ENCODE assay signal across 10 cellular contexts in genomic region chr17:17186051-17186450, GRCh38. TPM values are rescaled to one million over a fixed set of nuclear protein-coding genes. Genes with fewer than 3 reads are reported as not detected.
A peak's percentile ranks its signal among the peaks of the same experiment; 100 is the strongest.
DNase-seq lines count a peak whose midpoint lies in the region; ATAC-seq, FAIRE-seq and TF ChIP-seq lines count a peak whose summit lies in the region.
"Had no signal": no experiment of that assay in that cellular context is flagged by ENCODE, and none has a peak within 500 bp of the region (broad histone marks: within the 10 kb centered on the region; RNA-seq: fewer than 3 reads in every experiment).

No MANE protein-coding gene starts in this region.

- peaks cover 30 to 45% of the 10 kb centered on the region in 2 experiments for H3K36me3 ChIP-seq in keratinocyte (ENCODE audit: control insufficient read depth in 2 of 2, extremely low read depth in 1 of 2, insufficient read depth in 2 of 2, low read length in 2 of 2)

- peaks cover 15% of the 10 kb centered on the region for H3K4me1 ChIP-seq in keratinocyte (ENCODE audit: control insufficient read depth, extremely low read depth, insufficient read depth, low read length)

- no peak for TF ChIP-seq CTCF in keratinocyte (optimal IDR thresholded peaks at IDR 0.05 in 1 of 3, IDR thresholded peaks at IDR 0.05 in 1 of 3, conservative IDR thresholded peaks at IDR 0.05 in 1 of 3; ENCODE audit: extremely low read depth in 1 of 3, insufficient read depth in 2 of 3, low read length in 3 of 3)
- no peak for TF ChIP-seq CTCF in osteocyte (IDR thresholded peaks at IDR 0.05)

- CTCF ChIA-PET in activated CD8-positive, alpha-beta T cell treated with anti-CD3 and anti-CD28 coated beads, Interleukin-2, amount 10 ng/mL, durations not matched to agents 7 days and 5 days (lab: Charles Lee) = interaction anchor here (1.5 kb wide), 1 partner anchor 44 kb away, joined by 4 read pairs; no protein-coding TSS in a partner anchor

- H3K27me3 ChIP-seq in keratinocyte (ENCODE audit: control insufficient read depth, extremely low read depth, insufficient read depth, low read length) = no peaks in the 10 kb centered on the region

- H3K79me2 ChIP-seq in keratinocyte (ENCODE audit: control insufficient read depth, insufficient read depth, low read length) = no peaks in the 10 kb centered on the region

- H2AFZ ChIP-seq in keratinocyte (ENCODE audit: control insufficient read depth, low read length) = no peak overlapping the region

- H4K20me1 ChIP-seq in keratinocyte (ENCODE audit: control insufficient read depth, extremely low read depth, insufficient read depth, low read length) = no peaks in the 10 kb centered on the region

- no peaks in the 10 kb centered on the region for H3K9me3 ChIP-seq in keratinocyte (ENCODE audit: control insufficient read depth, low read depth, low read length)
- H3K9me3 ChIP-seq: A549 had no signal

- H3K4me1 Mint-ChIP-seq in activated CD8-positive, alpha-beta T cell treated with anti-CD3 and anti-CD28 coated beads, Interleukin-2, amount 10 ng/mL, durations not matched to agents 7 days and 5 days (ENCODE audit: low read depth) = peaks cover 55% of the 10 kb centered on the region
- H3K4me1 Mint-ChIP-seq in stimulated activated memory B cell treated with anti-CD40 and anti-IgM and Interleukin-4, amounts not matched to agents 10 μg/mL and 1 μg/mL and 100 μg/mL, for 72 hours = peaks cover 41% of the 10 kb centered on the region
- H3K4me1 Mint-ChIP-seq in osteocyte (ENCODE audit: unreplicated experiment) = peaks cover 40% of the 10 kb centered on the region

- no peak overlapping the region for H3K9ac ChIP-seq in keratinocyte (ENCODE audit: control insufficient read depth, extremely low read depth, insufficient read depth, low read length)

- H3K9me1 ChIP-seq in keratinocyte (ENCODE audit: control insufficient read depth, extremely low read depth, insufficient read depth, low read length) = peaks cover 2% of the 10 kb centered on the region

- H3K4me2 ChIP-seq in keratinocyte (ENCODE audit: control insufficient read depth, extremely low read depth, insufficient read depth, low read depth, low read length) = no peak overlapping the region
- H3K4me2 ChIP-seq: A549 had no signal

- ATAC-seq in activated CD8-positive, alpha-beta T cell treated with anti-CD3 and anti-CD28 coated beads, Interleukin-2, amount 10 ng/mL, durations not matched to agents 7 days and 5 days = no peak
- no peak for ATAC-seq in stimulated activated memory B cell treated with anti-CD40 and anti-IgM and Interleukin-4, amounts not matched to agents 10 μg/mL and 1 μg/mL and 100 μg/mL, for 72 hours
- ATAC-seq in HG03039 (IDR thresholded peaks at IDR 0.05; ENCODE audit: unreplicated experiment) = no peak
- ATAC-seq: A549 had no signal

- POLR2A ChIA-PET in activated CD8-positive, alpha-beta T cell treated with anti-CD3 and anti-CD28 coated beads, Interleukin-2, amount 10 ng/mL, durations not matched to agents 7 days and 5 days (lab: Charles Lee) = interaction anchor here (1.5 kb wide), 1 partner anchor 10 kb away, joined by 6 read pairs; no protein-coding TSS in a partner anchor

- peaks cover 49% of the 10 kb centered on the region for H3K36me3 Mint-ChIP-seq in activated CD8-positive, alpha-beta T cell treated with anti-CD3 and anti-CD28 coated beads, Interleukin-2, amount 10 ng/mL, durations not matched to agents 7 days and 5 days (ENCODE audit: low read depth)
- H3K36me3 Mint-ChIP-seq in stimulated activated memory B cell treated with anti-CD40 and anti-IgM and Interleukin-4, amounts not matched to agents 10 μg/mL and 1 μg/mL and 100 μg/mL, for 72 hours = peaks cover 32% of the 10 kb centered on the region
- H3K36me3 Mint-ChIP-seq in osteocyte (ENCODE audit: unreplicated experiment) = peaks cover 32% of the 10 kb centered on the region

- dilution Hi-C loops in keratinocyte (cut with MboI; ENCODE audit: extremely low pct_ligation_motif_present, low sequenced_read_pairs) = no loop called here

- no peak overlapping the region for H3K4me3 Mint-ChIP-seq in activated CD8-positive, alpha-beta T cell treated with anti-CD3 and anti-CD28 coated beads, Interleukin-2, amount 10 ng/mL, durations not matched to agents 7 days and 5 days
- H3K4me3 Mint-ChIP-seq in stimulated activated memory B cell treated with anti-CD40 and anti-IgM and Interleukin-4, amounts not matched to agents 10 μg/mL and 1 μg/mL and 100 μg/mL, for 72 hours = no peak overlapping the region
- no peak overlapping the region for H3K4me3 Mint-ChIP-seq in osteocyte (ENCODE audit: unreplicated experiment)

- DNase-seq in NCI-H748 (lab: John Stamatoyannopoulos, UW; ENCODE audit: unreplicated experiment) (peak; percentile 67), NCI-H748 treated with DMSO at 0.1 percent for 48 hours (lab: John Stamatoyannopoulos, UW) (no peak), keratinocyte (ENCODE audit: low read depth, low spot score) (peak; percentile 25), osteocyte (ENCODE audit: extremely low spot score, unreplicated experiment) (no peak), NCI-H2171 (lab: John Stamatoyannopoulos, UW) (no peak)
- peak; percentile 50 for DNase-seq in activated CD8-positive, alpha-beta T cell treated with anti-CD3 and anti-CD28 coated beads, Interleukin-2, amount 10 ng/mL, durations not matched to agents 7 days and 5 days
- DNase-seq: activated gamma-delta T cell had no signal

- peak; percentile 87 for FAIRE-seq in keratinocyte (lab: Jason Lieb, UNC)
- FAIRE-seq: A549 had no signal

- H3K9me3 Mint-ChIP-seq in activated CD8-positive, alpha-beta T cell treated with anti-CD3 and anti-CD28 coated beads, Interleukin-2, amount 10 ng/mL, durations not matched to agents 7 days and 5 days (ENCODE audit: insufficient read depth) = no peaks in the 10 kb centered on the region
- no peaks in the 10 kb centered on the region for H3K9me3 Mint-ChIP-seq in stimulated activated memory B cell treated with anti-CD40 and anti-IgM and Interleukin-4, amounts not matched to agents 10 μg/mL and 1 μg/mL and 100 μg/mL, for 72 hours
- H3K9me3 Mint-ChIP-seq in osteocyte (ENCODE audit: unreplicated experiment) = no peaks in the 10 kb centered on the region

- H3K27ac ChIP-seq in keratinocyte (ENCODE audit: control insufficient read depth, insufficient read depth, low read length) = no peak overlapping the region
- H3K27ac ChIP-seq: A549 had no signal

- H3K4me3 ChIP-seq in keratinocyte (ENCODE audit: control insufficient read depth in 2 of 3, extremely low read depth in 1 of 3, insufficient read depth in 2 of 3, low read depth in 1 of 3, low read length in 3 of 3) = no peak overlapping the region
- H3K4me3 ChIP-seq: A549 had no signal

- H3K27me3 Mint-ChIP-seq in activated CD8-positive, alpha-beta T cell treated with anti-CD3 and anti-CD28 coated beads, Interleukin-2, amount 10 ng/mL, durations not matched to agents 7 days and 5 days (ENCODE audit: low read depth) = no peaks in the 10 kb centered on the region
- H3K27me3 Mint-ChIP-seq in stimulated activated memory B cell treated with anti-CD40 and anti-IgM and Interleukin-4, amounts not matched to agents 10 μg/mL and 1 μg/mL and 100 μg/mL, for 72 hours = no peaks in the 10 kb centered on the region
- no peaks in the 10 kb centered on the region for H3K27me3 Mint-ChIP-seq in osteocyte (ENCODE audit: unreplicated experiment)

- peak overlapping the region; percentile 79 for H3K27ac Mint-ChIP-seq in activated CD8-positive, alpha-beta T cell treated with anti-CD3 and anti-CD28 coated beads, Interleukin-2, amount 10 ng/mL, durations not matched to agents 7 days and 5 days
- H3K27ac Mint-ChIP-seq in stimulated activated memory B cell treated with anti-CD40 and anti-IgM and Interleukin-4, amounts not matched to agents 10 μg/mL and 1 μg/mL and 100 μg/mL, for 72 hours = peak overlapping the region; percentile 76
- no peak overlapping the region for H3K27ac Mint-ChIP-seq in osteocyte (ENCODE audit: unreplicated experiment)

RNA-seq across cellular contexts. Expression of gene PLD6, which starts 20.1 kb away (rescaled TPM):
- 1 to 10 TPM; 3.8 to 4.2 TPM for total RNA-seq in activated CD8-positive, alpha-beta T cell treated with anti-CD3 and anti-CD28 coated beads, Interleukin-2, amount 10 ng/mL, durations not matched to agents 7 days and 5 days
- polyA plus RNA-seq in keratinocyte = 0.99 to 1.6 TPM (median 1.2 TPM) in 3 replicates
- 0.27 TPM for polyA plus RNA-seq in keratinocyte (2011; ENCODE audit: low read depth)
- 0.98 and 1.1 TPM in 2 replicates for polyA plus RNA-seq in keratinocyte (2011; cell fraction: cytosol; rRNA removed)
- polyA plus RNA-seq in keratinocyte (2011; cell fraction: nucleus; rRNA removed) = 1.5 and 1.7 TPM in 2 replicates
- 1.2 and 2.7 TPM in 2 replicates for polyA plus RNA-seq in keratinocyte (2012; ENCODE audit: low replicate concordance)
- polyA minus RNA-seq in keratinocyte = 0.59 to 1.6 TPM (median 0.82 TPM) in 3 replicates
- 0.77 TPM for polyA minus RNA-seq in keratinocyte (2011; cell fraction: cytosol; rRNA and poly(A)+ RNA removed)
- polyA minus RNA-seq in keratinocyte (2011; cell fraction: nucleus; rRNA and poly(A)+ RNA removed) = 0.70 and 0.74 TPM in 2 replicates
- total RNA-seq in osteocyte = 0.81 and 1.3 TPM in 2 replicates

RNA-seq across cellular contexts. Expression of gene FLCN, which starts 50.9 kb away (rescaled TPM):
- 10 to 100 TPM; 37.0 to 37.4 TPM for total RNA-seq in activated CD8-positive, alpha-beta T cell treated with anti-CD3 and anti-CD28 coated beads, Interleukin-2, amount 10 ng/mL, durations not matched to agents 7 days and 5 days
- 12.3 to 19.6 TPM (median 12.5 TPM) in 3 replicates for polyA plus RNA-seq in keratinocyte
- polyA plus RNA-seq in keratinocyte (2011; ENCODE audit: low read depth) = 21.6 TPM
- 7.5 and 8.1 TPM in 2 replicates for polyA plus RNA-seq in keratinocyte (2011; cell fraction: cytosol; rRNA removed)
- 38.6 and 40.9 TPM in 2 replicates for polyA plus RNA-seq in keratinocyte (2011; cell fraction: nucleus; rRNA removed)
- polyA plus RNA-seq in keratinocyte (2012; ENCODE audit: low replicate concordance) = 18.7 and 31.7 TPM in 2 replicates
- polyA minus RNA-seq in keratinocyte = 28.9 to 44.4 TPM (median 40.8 TPM) in 3 replicates
- polyA minus RNA-seq in keratinocyte (2011; cell fraction: cytosol; rRNA and poly(A)+ RNA removed) = 26.7 TPM
- 36.8 and 46.0 TPM in 2 replicates for polyA minus RNA-seq in keratinocyte (2011; cell fraction: nucleus; rRNA and poly(A)+ RNA removed)
- 91.1 and 97.1 TPM in 2 replicates for total RNA-seq in osteocyte

Comparison
In these comparisons a context has a peak if more than half of its experiments do, and no peak if none do; other contexts are left out.
1. DNase-seq: peak in NCI-H748 (single experiment), activated CD8-positive, alpha-beta T cell treated with anti-CD3 and anti-CD28 coated beads, Interleukin-2, amount 10 ng/mL, durations not matched to agents 7 days and 5 days (single experiment) and keratinocyte (single experiment); none in NCI-H748 treated with DMSO at 0.1 percent for 48 hours (single experiment), osteocyte (single experiment) and NCI-H2171 (single experiment).